8 cellular contexts compared by ENCODE assay signal in genomic region chr5:150640311-150641005, GRCh38. TPM values are rescaled to one million over a fixed set of nuclear protein-coding genes. Genes with fewer than 3 reads are reported as not detected.
DNase-seq lines count a peak whose midpoint lies in the region; ATAC-seq and TF ChIP-seq lines count a peak whose summit lies in the region.

Gene SYNPO, plus strand, starts transcription at chr5:150640660. Its CDS starts 7,616 bp downstream, at chr5:150648276.

- H3K9me3 Mint-ChIP-seq in activated T-cell treated with anti-CD3 and anti-CD28 coated beads, Interleukin-2, amount 50 U/mL, for 24 hours, result no peaks in the 10 kb centered on the region

- no peaks in the 10 kb centered on the region for H3K36me3 ChIP-seq in brain microvascular endothelial cell (replicated peaks)
- no peaks in the 10 kb centered on the region for H3K36me3 ChIP-seq in left lung
- H3K36me3 ChIP-seq in testis (ENCODE audit: low read depth, missing control alignments), result no peaks in the 10 kb centered on the region

- H3K27me3 Mint-ChIP-seq in activated T-cell treated with anti-CD3 and anti-CD28 coated beads, Interleukin-2, amount 50 U/mL, for 24 hours, result peaks cover 9% of the 10 kb centered on the region

- H3K4me1 ChIP-seq in left lung, result peaks cover 67 to 97% of the 10 kb centered on the region in 2 donors
- H3K4me1 ChIP-seq in testis, result peaks cover 84% of the 10 kb centered on the region

- in situ Hi-C loops in brain microvascular endothelial cell (cut with HindIII; ENCODE audit: low pct_ligation_motif_present, low sequenced_read_pairs), result no loop called here

- ATAC-seq in left lung (peak; percentile 49), HG02642 (IDR thresholded peaks at IDR 0.05; ENCODE audit: poor library complexity, unreplicated experiment) (no peak)

- WGBS in testis, 2 donors, result 21 to 32% methylated on average over 13 to 14 of the region's 14 CpGs

- peak within 1 kb of the TSS; percentile 87 for H3K27ac ChIP-seq in brain microvascular endothelial cell
- H3K27ac ChIP-seq in left lung, result peak within 1 kb of the TSS; percentile 74 to 88
- peak within 1 kb of the TSS; percentile 79 to 88 for H3K27ac ChIP-seq in testis

- H3K27ac Mint-ChIP-seq in activated T-cell treated with anti-CD3 and anti-CD28 coated beads, Interleukin-2, amount 50 U/mL, for 24 hours, result no peak within 1 kb of the TSS

- TF ChIP-seq CTCF in brain microvascular endothelial cell (IDR thresholded peaks at IDR 0.05; ENCODE audit: low read depth, low read length, missing control alignments), result peak; percentile 12
- no peak for TF ChIP-seq CTCF in left lung (IDR thresholded peaks at IDR 0.05)
- TF ChIP-seq CTCF in testis (IDR thresholded peaks at IDR 0.05), result no peak

- no peak within 1 kb of the TSS for H3K4me3 Mint-ChIP-seq in activated T-cell treated with anti-CD3 and anti-CD28 coated beads, Interleukin-2, amount 50 U/mL, for 24 hours

- no peaks in the 10 kb centered on the region for H3K4me1 Mint-ChIP-seq in activated T-cell treated with anti-CD3 and anti-CD28 coated beads, Interleukin-2, amount 50 U/mL, for 24 hours (ENCODE audit: low read depth)

- H3K27me3 ChIP-seq in brain microvascular endothelial cell (replicated peaks) (no peaks in the 10 kb centered on the region), left lung (no peaks in the 10 kb centered on the region), testis (no peaks in the 10 kb centered on the region)

- no peaks in the 10 kb centered on the region for H3K9me3 ChIP-seq in left lung
- no peaks in the 10 kb centered on the region for H3K9me3 ChIP-seq in testis

- DNase-seq in HuH-7.5 (ENCODE audit: low spot score) (peak; percentile 52), brain microvascular endothelial cell (peak; percentile 90), left lung (peak in 1 of 2 donors; percentile 74), testis (peak; percentile 85), NCI-H526 (lab: John Stamatoyannopoulos, UW) (no peak)
- no peak for DNase-seq in stimulated activated CD4-positive, alpha-beta T cell treated with anti-CD3 and anti-CD28 coated beads, Interleukin-4, amount 100 ng/mL, for 24 hours
- no peak for DNase-seq in activated T-cell treated with anti-CD3 and anti-CD28 coated beads, Interleukin-2, amount 50 U/mL, for 24 hours

- no peak for TF ChIP-seq POLR2A in testis (IDR thresholded peaks at IDR 0.05)

- peak within 1 kb of the TSS; percentile 49 for H3K4me3 ChIP-seq in brain microvascular endothelial cell (ENCODE audit: low read depth, low read length)
- H3K4me3 ChIP-seq in left lung, result peak within 1 kb of the TSS; percentile 16 to 32
- peak within 1 kb of the TSS; percentile 5 to 57 for H3K4me3 ChIP-seq in testis

- intact Hi-C loops in left lung (cut with DNase I), result loop anchor here in 1 of 2 donors (10.0 kb wide), 1 partner anchor 66 kb away; no protein-coding TSS in a partner anchor
- intact Hi-C loops in testis (cut with DNase I; ENCODE audit: low total_unique reads), result no loop called here

- no peaks in the 10 kb centered on the region for H3K36me3 Mint-ChIP-seq in activated T-cell treated with anti-CD3 and anti-CD28 coated beads, Interleukin-2, amount 50 U/mL, for 24 hours (ENCODE audit: low read depth)

RNA-seq across cellular contexts. Expression of gene SYNPO, which starts in this region (rescaled TPM):
- total RNA-seq in left lung (100 to 1,000 TPM in 1 of 2 donors, 10 to 100 TPM in 1; 80.4 to 114 TPM), testis (10 to 100 TPM; 49.1 to 53.2 TPM)
- 52.2 TPM for polyA plus RNA-seq in testis (ENCODE audit: insufficient read depth, low read depth, low replicate concordance)

Comparison
In these comparisons a context has a peak if more than half of its experiments do, and no peak if none do; other contexts are left out.
1. DNase-seq: peak in HuH-7.5 (single experiment), brain microvascular endothelial cell (single experiment) and testis (single experiment); none in NCI-H526 (0 of 2), stimulated activated CD4-positive, alpha-beta T cell treated with anti-CD3 and anti-CD28 coated beads, Interleukin-4, amount 100 ng/mL, for 24 hours (single experiment) and activated T-cell treated with anti-CD3 and anti-CD28 coated beads, Interleukin-2, amount 50 U/mL, for 24 hours (single experiment).
2. Peak in every context shown above with its lines, with median percentiles within 50 percentile points of each other: H3K27ac ChIP-seq and H3K4me3 ChIP-seq.